ENCODE assay signal across 9 cellular contexts in the genomic region with DNA sequence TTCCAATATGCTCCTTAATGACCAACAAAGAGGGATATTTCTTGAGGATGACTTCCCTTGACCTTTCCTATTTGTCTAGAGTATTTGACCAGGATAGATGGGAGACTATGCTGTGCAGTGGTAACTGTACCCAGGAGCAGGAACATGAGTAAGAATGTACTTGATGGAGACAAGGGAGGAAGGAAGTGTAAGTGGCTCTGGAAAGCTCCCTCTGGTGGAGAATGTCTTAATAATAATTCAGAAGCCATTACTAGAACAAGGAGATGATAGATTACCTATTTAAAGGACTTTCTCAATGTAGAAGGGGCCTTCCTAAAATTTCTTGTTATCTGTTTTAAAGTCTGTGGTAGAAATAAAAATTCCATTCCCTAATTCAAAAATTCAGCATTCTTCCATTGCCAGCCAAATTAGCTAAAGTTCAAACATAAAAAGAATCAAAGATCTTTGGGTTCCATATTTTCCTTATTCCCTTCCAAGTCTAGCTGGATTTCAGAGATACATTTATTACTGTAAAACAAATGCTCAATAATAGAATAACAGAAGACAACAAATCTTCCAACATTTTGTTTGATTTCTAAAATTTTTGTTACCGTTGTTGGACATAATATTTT.
A peak's percentile ranks its signal among the peaks of the same experiment; 100 is the strongest.
DNase-seq lines count a peak whose midpoint lies in the region; TF ChIP-seq lines count a peak whose summit lies in the region.
"Had no signal": no experiment of that assay in that cellular context is flagged by ENCODE, and none has a peak within 500 bp of the region (broad histone marks: within the 10 kb centered on the region; RNA-seq: fewer than 3 reads in every experiment).

No MANE protein-coding gene starts in this region.

- no peaks in the 10 kb centered on the region for H3K27me3 Mint-ChIP-seq in activated naive CD4-positive, alpha-beta T cell treated with anti-CD3 and anti-CD28 coated beads, Interleukin-2, amount 10 ng/mL, durations not matched to agents 7 days and 5 days
- no peaks in the 10 kb centered on the region for H3K27me3 Mint-ChIP-seq in activated T-helper 2 cell treated with anti-CD3 and anti-CD28 coated beads, Interferon-gamma antibody, Interleukin-2, Interleukin-4, amounts not matched to agents 10 μg/mL and 5 μg/mL and 100 μg/mL, durations not matched to agents 14 hours and 24 hours and 36 hours (ENCODE audit: low read depth)
- H3K27me3 Mint-ChIP-seq: activated naive CD4-positive, alpha-beta T cell treated with anti-CD3 and anti-CD28 coated beads, Interleukin-2, amount 50 U/mL, for 24 hours had no signal

- H3K36me3 ChIP-seq in H7 (replicated peaks; ENCODE audit: control insufficient read depth, insufficient read depth, low read length) = no peaks in the 10 kb centered on the region
- no peaks in the 10 kb centered on the region; the same call in 1 of the 2 replicates for H3K36me3 ChIP-seq in iPS DF 6.9 (ENCODE audit: control insufficient read depth, insufficient read depth, low read length)

- no CpG with 5 or more reads among the region's 1 CpG for WGBS in iPS DF 6.9 (ENCODE audit: insufficient coverage, insufficient read length)

- H3K4me3 Mint-ChIP-seq in activated naive CD4-positive, alpha-beta T cell treated with anti-CD3 and anti-CD28 coated beads, Interleukin-2, amount 10 ng/mL, durations not matched to agents 7 days and 5 days = no peak overlapping the region
- H3K4me3 Mint-ChIP-seq in activated T-helper 2 cell treated with anti-CD3 and anti-CD28 coated beads, Interferon-gamma antibody, Interleukin-2, Interleukin-4, amounts not matched to agents 10 μg/mL and 5 μg/mL and 100 μg/mL, durations not matched to agents 14 hours and 24 hours and 36 hours (ENCODE audit: low read depth) = no peak overlapping the region
- H3K4me3 Mint-ChIP-seq: activated naive CD4-positive, alpha-beta T cell treated with anti-CD3 and anti-CD28 coated beads, Interleukin-2, amount 50 U/mL, for 24 hours had no signal

- no peak overlapping the region for H3K27ac Mint-ChIP-seq in activated naive CD4-positive, alpha-beta T cell treated with anti-CD3 and anti-CD28 coated beads, Interleukin-2, amount 10 ng/mL, durations not matched to agents 7 days and 5 days
- H3K27ac Mint-ChIP-seq in activated T-helper 2 cell treated with anti-CD3 and anti-CD28 coated beads, Interferon-gamma antibody, Interleukin-2, Interleukin-4, amounts not matched to agents 10 μg/mL and 5 μg/mL and 100 μg/mL, durations not matched to agents 14 hours and 24 hours and 36 hours = no peak overlapping the region
- H3K27ac Mint-ChIP-seq: activated naive CD4-positive, alpha-beta T cell treated with anti-CD3 and anti-CD28 coated beads, Interleukin-2, amount 50 U/mL, for 24 hours had no signal

- TF ChIP-seq CTCF in VCaP (conservative IDR thresholded peaks at IDR 0.05) = peak; percentile 84

- H3K4me3 ChIP-seq in H7 (ENCODE audit: insufficient read depth, low read depth, low read length) (no peak overlapping the region), iPS DF 6.9 (ENCODE audit: low read length) (no peak overlapping the region)

- no peaks in the 10 kb centered on the region for H3K4me1 ChIP-seq in iPS DF 6.9 (ENCODE audit: control insufficient read depth, insufficient read depth, low read length)

- H3K27ac ChIP-seq in VCaP (no peak overlapping the region), iPS DF 6.9 (ENCODE audit: low read length) (no peak overlapping the region)

- peak; percentile 19 for DNase-seq in NCI-H1105 treated with DMSO at 0.1 percent for 48 hours (lab: John Stamatoyannopoulos, UW)
- DNase-seq in NCI-H1105 (lab: John Stamatoyannopoulos, UW) = no peak
- DNase-seq in H7 = peak; percentile 2
- peak; percentile 53 for DNase-seq in LoVo (ENCODE audit: low spot score)
- DNase-seq in iPS DF 6.9 (ENCODE audit: low read depth, low spot score) = peak; percentile 33
- no peak for DNase-seq in activated naive CD4-positive, alpha-beta T cell treated with anti-CD3 and anti-CD28 coated beads, Interleukin-2, amount 10 ng/mL, durations not matched to agents 7 days and 5 days
- DNase-seq in activated T-helper 2 cell treated with anti-CD3 and anti-CD28 coated beads, Interferon-gamma antibody, Interleukin-2, Interleukin-4, amounts not matched to agents 10 μg/mL and 5 μg/mL and 100 μg/mL, durations not matched to agents 14 hours and 24 hours and 36 hours (ENCODE audit: low spot score) = no peak

- H3K27me3 ChIP-seq in H7 (ENCODE audit: control insufficient read depth, insufficient read depth, low read length) (no peaks in the 10 kb centered on the region), iPS DF 6.9 (ENCODE audit: control insufficient read depth, insufficient read depth, low read length) (no peaks in the 10 kb centered on the region)

- CTCF ChIA-PET in activated naive CD4-positive, alpha-beta T cell treated with anti-CD3 and anti-CD28 coated beads, Interleukin-2, amount 10 ng/mL, durations not matched to agents 7 days and 5 days (lab: Charles Lee) = interaction anchor here (0.6 to 1.5 kb wide), 2 partner anchors 12 to 49 kb away, joined by 3 to 6 read pairs; no protein-coding TSS in a partner anchor

- no peaks in the 10 kb centered on the region for H3K9me3 ChIP-seq in iPS DF 6.9 (ENCODE audit: control insufficient read depth, insufficient read depth, low read length)

- intact Hi-C loops in activated T-helper 2 cell treated with anti-CD3 and anti-CD28 coated beads, Interferon-gamma antibody, Interleukin-2, Interleukin-4, amounts not matched to agents 10 μg/mL and 5 μg/mL and 100 μg/mL, durations not matched to agents 14 hours and 24 hours and 36 hours (cut with micrococcal nuclease) = loop anchor here (5.0 kb wide), 1 partner anchor 1970 kb away; no protein-coding TSS in a partner anchor

- H3K36me3 Mint-ChIP-seq in activated naive CD4-positive, alpha-beta T cell treated with anti-CD3 and anti-CD28 coated beads, Interleukin-2, amount 10 ng/mL, durations not matched to agents 7 days and 5 days = no peaks in the 10 kb centered on the region
- H3K36me3 Mint-ChIP-seq in activated T-helper 2 cell treated with anti-CD3 and anti-CD28 coated beads, Interferon-gamma antibody, Interleukin-2, Interleukin-4, amounts not matched to agents 10 μg/mL and 5 μg/mL and 100 μg/mL, durations not matched to agents 14 hours and 24 hours and 36 hours (ENCODE audit: low read depth) = no peaks in the 10 kb centered on the region
- H3K36me3 Mint-ChIP-seq: activated naive CD4-positive, alpha-beta T cell treated with anti-CD3 and anti-CD28 coated beads, Interleukin-2, amount 50 U/mL, for 24 hours had no signal

- no peaks in the 10 kb centered on the region for H3K9me3 Mint-ChIP-seq in activated naive CD4-positive, alpha-beta T cell treated with anti-CD3 and anti-CD28 coated beads, Interleukin-2, amount 10 ng/mL, durations not matched to agents 7 days and 5 days
- H3K9me3 Mint-ChIP-seq in activated T-helper 2 cell treated with anti-CD3 and anti-CD28 coated beads, Interferon-gamma antibody, Interleukin-2, Interleukin-4, amounts not matched to agents 10 μg/mL and 5 μg/mL and 100 μg/mL, durations not matched to agents 14 hours and 24 hours and 36 hours = no peaks in the 10 kb centered on the region
- H3K9me3 Mint-ChIP-seq: activated naive CD4-positive, alpha-beta T cell treated with anti-CD3 and anti-CD28 coated beads, Interleukin-2, amount 50 U/mL, for 24 hours had no signal

- H3K4me1 Mint-ChIP-seq in activated naive CD4-positive, alpha-beta T cell treated with anti-CD3 and anti-CD28 coated beads, Interleukin-2, amount 10 ng/mL, durations not matched to agents 7 days and 5 days = no peaks in the 10 kb centered on the region
- H3K4me1 Mint-ChIP-seq in activated T-helper 2 cell treated with anti-CD3 and anti-CD28 coated beads, Interferon-gamma antibody, Interleukin-2, Interleukin-4, amounts not matched to agents 10 μg/mL and 5 μg/mL and 100 μg/mL, durations not matched to agents 14 hours and 24 hours and 36 hours (ENCODE audit: low read depth) = no peaks in the 10 kb centered on the region
- H3K4me1 Mint-ChIP-seq: activated naive CD4-positive, alpha-beta T cell treated with anti-CD3 and anti-CD28 coated beads, Interleukin-2, amount 50 U/mL, for 24 hours had no signal

Comparison
In these comparisons a context has a peak if more than half of its experiments do, and no peak if none do; other contexts are left out.
1. DNase-seq: peak in NCI-H1105 treated with DMSO at 0.1 percent for 48 hours (single experiment), H7 (single experiment), LoVo (single experiment) and iPS DF 6.9 (single experiment); none in NCI-H1105 (single experiment), activated naive CD4-positive, alpha-beta T cell treated with anti-CD3 and anti-CD28 coated beads, Interleukin-2, amount 10 ng/mL, durations not matched to agents 7 days and 5 days (single experiment) and activated T-helper 2 cell treated with anti-CD3 and anti-CD28 coated beads, Interferon-gamma antibody, Interleukin-2, Interleukin-4, amounts not matched to agents 10 μg/mL and 5 μg/mL and 100 μg/mL, durations not matched to agents 14 hours and 24 hours and 36 hours (single experiment).